Comparison of ENCODE assay signal across 8 cellular contexts in the genomic region with DNA sequence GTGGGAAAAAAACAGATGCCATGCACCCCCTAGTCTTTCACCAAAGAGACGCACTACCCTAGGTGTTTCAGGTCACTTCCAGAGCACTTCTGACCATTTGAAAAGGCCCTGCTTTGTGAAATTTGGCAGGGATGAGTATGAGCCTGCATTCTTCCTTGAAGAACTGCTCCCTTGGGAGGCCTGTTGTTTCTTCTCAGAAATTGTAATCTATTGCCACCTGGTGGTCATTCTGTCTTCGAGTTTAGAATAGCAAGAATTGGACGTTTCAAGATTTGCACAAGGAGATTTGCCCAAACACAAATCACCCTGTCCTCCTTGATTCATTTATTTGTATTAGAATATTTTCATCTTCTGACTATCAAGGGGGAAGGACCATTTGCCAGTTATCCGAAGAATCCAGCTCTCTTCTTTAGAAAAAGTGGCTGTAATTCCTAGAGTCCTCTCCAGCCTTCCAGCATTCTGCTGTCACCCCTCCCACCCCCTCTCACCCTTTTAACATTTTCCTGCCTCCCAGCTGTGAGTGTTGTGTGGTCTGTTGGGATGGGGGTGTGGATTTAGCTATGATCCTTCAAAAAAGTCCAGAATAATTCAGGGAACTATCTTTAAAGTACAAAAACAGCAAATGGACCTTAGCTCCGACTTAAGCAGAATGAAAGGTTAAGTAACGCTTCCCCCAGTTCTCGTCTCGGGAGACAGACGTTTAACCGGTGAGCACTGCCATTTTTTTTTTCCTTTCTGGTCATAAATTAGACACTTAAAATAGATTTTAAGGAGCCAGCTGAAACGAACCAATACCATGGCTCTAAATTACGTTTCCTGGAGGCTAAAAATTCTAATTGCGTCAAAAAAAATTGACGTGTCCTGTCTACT. TPM values are rescaled to one million over a fixed set of nuclear protein-coding genes. Genes with fewer than 3 reads are reported as not detected.
A peak's percentile ranks its signal among the peaks of the same experiment; 100 is the strongest.
DNase-seq lines count a peak whose midpoint lies in the region; ATAC-seq and TF ChIP-seq lines count a peak whose summit lies in the region.
"Had no signal": no experiment of that assay in that cellular context is flagged by ENCODE, and none has a peak within 500 bp of the region (broad histone marks: within the 10 kb centered on the region; RNA-seq: fewer than 3 reads in every experiment).

No MANE protein-coding gene starts in this region.

- DNase-seq in GF-D8 (lab: John Stamatoyannopoulos, UW) (peak; percentile 31), LNCaP clone FGC (ENCODE audit: low read depth) (peak; percentile 74), Peyer's patch (no peak), lung microvascular endothelial cell (ENCODE audit: low read depth in 2 of 2) (peak; percentile 73 to 82), GM19238 (ENCODE audit: insufficient read length, low spot score) (no peak)

- H3K27ac ChIP-seq in Peyer's patch = no peak overlapping the region
- no peak overlapping the region for H3K27ac ChIP-seq in ectodermal cell (ENCODE audit: insufficient read depth, low read depth, low read length, poor library complexity, severe bottlenecking)

- H3K36me3 ChIP-seq in Peyer's patch (no peaks in the 10 kb centered on the region), ectodermal cell (ENCODE audit: control insufficient read depth, insufficient read depth, low read length) (no peaks in the 10 kb centered on the region)

- peaks cover 3 to 50% of the 10 kb centered on the region in 2 donors for H3K27me3 ChIP-seq in Peyer's patch
- H3K27me3 ChIP-seq in ectodermal cell (ENCODE audit: control insufficient read depth, insufficient read depth, low read length, poor library complexity, severe bottlenecking) = peaks cover 53% of the 10 kb centered on the region

- WGBS in ectodermal cell, 2 experiments = 1% methylated on average over 13 to 14 of the region's 14 CpGs

- H3K4me3 ChIP-seq in LNCaP clone FGC (ENCODE audit: low read depth, low read length) (no peak overlapping the region), Peyer's patch (no peak overlapping the region), ectodermal cell (ENCODE audit: insufficient read depth, low read depth, low read length) (peak overlapping the region; percentile 22)

- no peak for ATAC-seq in HG03442 (IDR thresholded peaks at IDR 0.05; ENCODE audit: unreplicated experiment)
- ATAC-seq: activated naive CD4-positive, alpha-beta T cell treated with anti-CD3 and anti-CD28 coated beads, Interleukin-2, amount 50 U/mL, for 72 hours had no signal

- H3K4me1 ChIP-seq in Peyer's patch = peaks cover 0 to 27% (median 17%) of the 10 kb centered on the region in 4 donors
- H3K4me1 ChIP-seq in ectodermal cell (ENCODE audit: control insufficient read depth, insufficient read depth, low read length) = peaks cover 14% of the 10 kb centered on the region

- no peak for TF ChIP-seq POLR2A in Peyer's patch (IDR thresholded peaks at IDR 0.05)

- H3K9me3 ChIP-seq in Peyer's patch = no peaks in the 10 kb centered on the region
- no peaks in the 10 kb centered on the region for H3K9me3 ChIP-seq in ectodermal cell (ENCODE audit: control insufficient read depth, low read length)

- TF ChIP-seq CTCF in LNCaP clone FGC (IDR thresholded peaks at IDR 0.05; ENCODE audit: control insufficient read depth, extremely low read depth, insufficient read depth) (peak; percentile 52), Peyer's patch (IDR thresholded peaks at IDR 0.05) (peak; percentile 40 to 83 (median 71))

RNA-seq across cellular contexts. Expression of a gene that starts 3.7 kb away (rescaled TPM):
- not detected for total RNA-seq in Peyer's patch
- polyA plus RNA-seq in ectodermal cell (2013, experiment 1 of 4) = 12.3 TPM
- 12.5 TPM for polyA plus RNA-seq in ectodermal cell (2013, experiment 2 of 4)
- polyA plus RNA-seq in ectodermal cell (2013, experiment 3 of 4) = 11.1 TPM
- polyA plus RNA-seq in ectodermal cell (2013, experiment 4 of 4) = 11.4 TPM
- 0.22 and 0.40 TPM in 2 replicates for total RNA-seq in lung microvascular endothelial cell

RNA-seq across cellular contexts. Expression of a gene that starts 42.8 kb away (rescaled TPM):
- total RNA-seq in Peyer's patch (not detected), lung microvascular endothelial cell (not detected in 2 replicates)
- polyA plus RNA-seq in ectodermal cell (2013, experiment 1 of 4) = 5.4 TPM
- polyA plus RNA-seq in ectodermal cell (2013, experiment 2 of 4) = 4.5 TPM
- polyA plus RNA-seq in ectodermal cell (2013, experiment 3 of 4) = 3.5 TPM
- 4.7 TPM for polyA plus RNA-seq in ectodermal cell (2013, experiment 4 of 4)
- total RNA-seq: activated naive CD4-positive, alpha-beta T cell treated with anti-CD3 and anti-CD28 coated beads, Interleukin-2, amount 50 U/mL, for 72 hours had no signal

Comparison
In these comparisons a context has a peak if more than half of its experiments do, and no peak if none do; other contexts are left out.
1. DNase-seq: peak in GF-D8 (single experiment), LNCaP clone FGC (single experiment) and lung microvascular endothelial cell (2 of 2); none in Peyer's patch (0 of 3) and GM19238 (single experiment).